1 cellular context compared by ENCODE assay signal in the genomic region with DNA sequence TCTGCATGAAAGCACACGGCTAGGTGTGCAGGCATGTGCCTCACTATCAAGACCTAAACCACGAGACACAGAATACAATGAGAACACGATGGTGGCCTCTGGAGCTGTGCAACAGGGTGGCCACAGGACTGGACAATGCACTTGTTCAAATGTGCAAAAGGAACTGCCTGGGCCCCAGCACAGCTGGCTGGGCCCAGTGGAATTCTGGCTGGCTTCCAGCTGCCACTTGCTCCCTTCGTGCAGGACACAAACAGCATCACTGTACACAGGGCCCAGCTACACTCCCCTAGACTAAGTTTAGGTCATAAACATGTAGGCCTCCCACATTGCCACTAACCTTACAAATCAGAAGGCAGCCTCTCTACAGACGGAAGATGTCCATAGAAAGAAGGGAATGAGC.
TF ChIP-seq lines count a peak whose summit lies in the region.

No MANE protein-coding gene starts in this region.

TF ChIP-seq in GM23338, 12 proteins besides CTCF, POLR2A, EP300 and RAD21:
- no peak for TF ChIP-seq CREB1 (CRISPR knock-in tag; IDR thresholded peaks at IDR 0.05; ENCODE audit: low read depth)
- TF ChIP-seq EZH2 (IDR thresholded peaks at IDR 0.05; ENCODE audit: low read depth, unreplicated experiment): no peak
- TF ChIP-seq POLR2AphosphoS5 (IDR thresholded peaks at IDR 0.05; ENCODE audit: low read depth): no peak
- TF ChIP-seq NANOG (IDR thresholded peaks at IDR 0.05; ENCODE audit: borderline replicate concordance): no peak
- TF ChIP-seq, protein P1, sequence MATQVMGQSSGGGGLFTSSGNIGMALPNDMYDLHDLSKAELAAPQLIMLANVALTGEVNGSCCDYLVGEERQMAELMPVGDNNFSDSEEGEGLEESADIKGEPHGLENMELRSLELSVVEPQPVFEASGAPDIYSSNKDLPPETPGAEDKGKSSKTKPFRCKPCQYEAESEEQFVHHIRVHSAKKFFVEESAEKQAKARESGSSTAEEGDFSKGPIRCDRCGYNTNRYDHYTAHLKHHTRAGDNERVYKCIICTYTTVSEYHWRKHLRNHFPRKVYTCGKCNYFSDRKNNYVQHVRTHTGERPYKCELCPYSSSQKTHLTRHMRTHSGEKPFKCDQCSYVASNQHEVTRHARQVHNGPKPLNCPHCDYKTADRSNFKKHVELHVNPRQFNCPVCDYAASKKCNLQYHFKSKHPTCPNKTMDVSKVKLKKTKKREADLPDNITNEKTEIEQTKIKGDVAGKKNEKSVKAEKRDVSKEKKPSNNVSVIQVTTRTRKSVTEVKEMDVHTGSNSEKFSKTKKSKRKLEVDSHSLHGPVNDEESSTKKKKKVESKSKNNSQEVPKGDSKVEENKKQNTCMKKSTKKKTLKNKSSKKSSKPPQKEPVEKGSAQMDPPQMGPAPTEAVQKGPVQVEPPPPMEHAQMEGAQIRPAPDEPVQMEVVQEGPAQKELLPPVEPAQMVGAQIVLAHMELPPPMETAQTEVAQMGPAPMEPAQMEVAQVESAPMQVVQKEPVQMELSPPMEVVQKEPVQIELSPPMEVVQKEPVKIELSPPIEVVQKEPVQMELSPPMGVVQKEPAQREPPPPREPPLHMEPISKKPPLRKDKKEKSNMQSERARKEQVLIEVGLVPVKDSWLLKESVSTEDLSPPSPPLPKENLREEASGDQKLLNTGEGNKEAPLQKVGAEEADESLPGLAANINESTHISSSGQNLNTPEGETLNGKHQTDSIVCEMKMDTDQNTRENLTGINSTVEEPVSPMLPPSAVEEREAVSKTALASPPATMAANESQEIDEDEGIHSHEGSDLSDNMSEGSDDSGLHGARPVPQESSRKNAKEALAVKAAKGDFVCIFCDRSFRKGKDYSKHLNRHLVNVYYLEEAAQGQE (IDR thresholded peaks at IDR 0.05; ENCODE audit: unreplicated experiment): no peak
- TF ChIP-seq, protein P2, sequence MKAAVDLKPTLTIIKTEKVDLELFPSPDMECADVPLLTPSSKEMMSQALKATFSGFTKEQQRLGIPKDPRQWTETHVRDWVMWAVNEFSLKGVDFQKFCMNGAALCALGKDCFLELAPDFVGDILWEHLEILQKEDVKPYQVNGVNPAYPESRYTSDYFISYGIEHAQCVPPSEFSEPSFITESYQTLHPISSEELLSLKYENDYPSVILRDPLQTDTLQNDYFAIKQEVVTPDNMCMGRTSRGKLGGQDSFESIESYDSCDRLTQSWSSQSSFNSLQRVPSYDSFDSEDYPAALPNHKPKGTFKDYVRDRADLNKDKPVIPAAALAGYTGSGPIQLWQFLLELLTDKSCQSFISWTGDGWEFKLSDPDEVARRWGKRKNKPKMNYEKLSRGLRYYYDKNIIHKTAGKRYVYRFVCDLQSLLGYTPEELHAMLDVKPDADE (IDR thresholded peaks at IDR 0.05): no peak
- no peak for TF ChIP-seq EZH2phosphoT487 (IDR thresholded peaks at IDR 0.05; ENCODE audit: unreplicated experiment)
- TF ChIP-seq ZNF114 (CRISPR knock-in tag; IDR thresholded peaks at IDR 0.05): no peak
